In genomic region chr10:71825217-71825616, GRCh38 we compare ENCODE assay signal across 1 cellular context.
TF ChIP-seq lines count a peak whose summit lies in the region.

No MANE protein-coding gene starts in this region.

TF ChIP-seq in K562, 482 proteins besides CTCF, POLR2A, EP300 and RAD21:
- TF ChIP-seq PRPF4 (IDR thresholded peaks at IDR 0.05; ENCODE audit: insufficient read depth, low read depth, low read length, poor library complexity, severe bottlenecking) (no peak), STAG1 (CRISPR knock-in tag; IDR thresholded peaks at IDR 0.05; ENCODE audit: borderline replicate concordance) (0 out of 2 replicates have a peak, but pooled peaks have one; percentile 7), POLR2G (IDR thresholded peaks at IDR 0.05; ENCODE audit: low read depth, low read length) (0 out of 2 replicates have a peak, but pooled peaks have one; percentile 18)
TF ChIP-seq in K562: peak in this region for 2.
